ENCODE assay signal across 1 cellular context in the genomic region with DNA sequence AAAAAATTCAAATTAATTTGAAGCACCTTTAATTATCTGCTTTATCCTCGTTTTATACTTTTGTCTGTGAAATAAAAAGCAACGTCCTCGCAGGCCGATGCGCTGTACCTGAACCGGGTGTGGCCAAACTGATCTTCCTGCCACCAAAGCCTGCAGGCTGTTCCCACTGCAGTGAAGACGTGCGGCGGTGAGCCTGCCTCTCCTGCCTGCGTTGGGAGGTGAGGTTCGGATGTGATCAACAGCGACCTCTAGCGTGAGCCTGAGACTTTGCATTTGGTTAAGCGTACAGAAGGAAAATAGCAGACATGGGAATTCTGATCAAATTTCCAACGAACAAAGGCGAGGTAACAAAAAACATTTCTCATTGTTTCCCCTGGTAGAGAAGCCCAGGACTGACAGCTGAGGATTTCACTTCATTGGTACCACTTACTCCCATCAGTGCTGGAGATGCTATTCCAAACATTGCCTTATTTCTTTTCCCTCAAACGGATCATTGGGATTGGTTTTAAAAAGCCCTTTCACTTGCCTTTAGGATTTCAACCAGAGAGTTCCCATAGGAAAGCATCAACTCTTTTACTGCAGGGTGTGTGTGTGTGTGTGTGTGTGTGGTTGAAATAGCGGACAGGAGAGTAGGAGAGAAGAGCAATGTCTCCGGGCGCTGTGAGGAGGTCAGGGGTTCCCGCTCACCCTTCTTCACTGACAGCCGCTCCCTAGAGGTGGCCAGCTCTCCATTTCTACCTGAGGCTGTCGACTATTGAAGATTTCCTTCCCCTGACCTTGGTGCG.
TF ChIP-seq lines count a peak whose summit lies in the region.

No MANE protein-coding gene starts in this region.

TF ChIP-seq in HepG2, 621 proteins besides CTCF, POLR2A, EP300 and RAD21 (continued from another document and continues in another):
- TF ChIP-seq STAT6 (CRISPR knock-in tag; IDR thresholded peaks at IDR 0.05; ENCODE audit: borderline replicate concordance), result no peak
- TF ChIP-seq TEAD2 (CRISPR knock-in tag; IDR thresholded peaks at IDR 0.05), result no peak
- no peak for TF ChIP-seq NR2F1 (CRISPR knock-in tag; IDR thresholded peaks at IDR 0.05)
- TF ChIP-seq, protein P1, sequence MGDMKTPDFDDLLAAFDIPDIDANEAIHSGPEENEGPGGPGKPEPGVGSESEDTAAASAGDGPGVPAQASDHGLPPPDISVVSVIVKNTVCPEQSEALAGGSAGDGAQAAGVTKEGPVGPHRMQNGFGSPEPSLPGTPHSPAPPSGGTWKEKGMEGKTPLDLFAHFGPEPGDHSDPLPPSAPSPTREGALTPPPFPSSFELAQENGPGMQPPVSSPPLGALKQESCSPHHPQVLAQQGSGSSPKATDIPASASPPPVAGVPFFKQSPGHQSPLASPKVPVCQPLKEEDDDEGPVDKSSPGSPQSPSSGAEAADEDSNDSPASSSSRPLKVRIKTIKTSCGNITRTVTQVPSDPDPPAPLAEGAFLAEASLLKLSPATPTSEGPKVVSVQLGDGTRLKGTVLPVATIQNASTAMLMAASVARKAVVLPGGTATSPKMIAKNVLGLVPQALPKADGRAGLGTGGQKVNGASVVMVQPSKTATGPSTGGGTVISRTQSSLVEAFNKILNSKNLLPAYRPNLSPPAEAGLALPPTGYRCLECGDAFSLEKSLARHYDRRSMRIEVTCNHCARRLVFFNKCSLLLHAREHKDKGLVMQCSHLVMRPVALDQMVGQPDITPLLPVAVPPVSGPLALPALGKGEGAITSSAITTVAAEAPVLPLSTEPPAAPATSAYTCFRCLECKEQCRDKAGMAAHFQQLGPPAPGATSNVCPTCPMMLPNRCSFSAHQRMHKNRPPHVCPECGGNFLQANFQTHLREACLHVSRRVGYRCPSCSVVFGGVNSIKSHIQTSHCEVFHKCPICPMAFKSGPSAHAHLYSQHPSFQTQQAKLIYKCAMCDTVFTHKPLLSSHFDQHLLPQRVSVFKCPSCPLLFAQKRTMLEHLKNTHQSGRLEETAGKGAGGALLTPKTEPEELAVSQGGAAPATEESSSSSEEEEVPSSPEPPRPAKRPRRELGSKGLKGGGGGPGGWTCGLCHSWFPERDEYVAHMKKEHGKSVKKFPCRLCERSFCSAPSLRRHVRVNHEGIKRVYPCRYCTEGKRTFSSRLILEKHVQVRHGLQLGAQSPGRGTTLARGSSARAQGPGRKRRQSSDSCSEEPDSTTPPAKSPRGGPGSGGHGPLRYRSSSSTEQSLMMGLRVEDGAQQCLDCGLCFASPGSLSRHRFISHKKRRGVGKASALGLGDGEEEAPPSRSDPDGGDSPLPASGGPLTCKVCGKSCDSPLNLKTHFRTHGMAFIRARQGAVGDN (CRISPR knock-in tag; IDR thresholded peaks at IDR 0.05), result peak; percentile 46
- no peak for TF ChIP-seq NONO (IDR thresholded peaks at IDR 0.05)
- TF ChIP-seq NONO (CRISPR knock-in tag; conservative IDR thresholded peaks at IDR 0.05), result 0 out of 2 replicates have a peak, but pooled peaks have one; percentile 27
- TF ChIP-seq MAX (IDR thresholded peaks at IDR 0.05), result no peak
- TF ChIP-seq ZNF7 (CRISPR knock-in tag; IDR thresholded peaks at IDR 0.05), result no peak
- TF ChIP-seq, protein P2, sequence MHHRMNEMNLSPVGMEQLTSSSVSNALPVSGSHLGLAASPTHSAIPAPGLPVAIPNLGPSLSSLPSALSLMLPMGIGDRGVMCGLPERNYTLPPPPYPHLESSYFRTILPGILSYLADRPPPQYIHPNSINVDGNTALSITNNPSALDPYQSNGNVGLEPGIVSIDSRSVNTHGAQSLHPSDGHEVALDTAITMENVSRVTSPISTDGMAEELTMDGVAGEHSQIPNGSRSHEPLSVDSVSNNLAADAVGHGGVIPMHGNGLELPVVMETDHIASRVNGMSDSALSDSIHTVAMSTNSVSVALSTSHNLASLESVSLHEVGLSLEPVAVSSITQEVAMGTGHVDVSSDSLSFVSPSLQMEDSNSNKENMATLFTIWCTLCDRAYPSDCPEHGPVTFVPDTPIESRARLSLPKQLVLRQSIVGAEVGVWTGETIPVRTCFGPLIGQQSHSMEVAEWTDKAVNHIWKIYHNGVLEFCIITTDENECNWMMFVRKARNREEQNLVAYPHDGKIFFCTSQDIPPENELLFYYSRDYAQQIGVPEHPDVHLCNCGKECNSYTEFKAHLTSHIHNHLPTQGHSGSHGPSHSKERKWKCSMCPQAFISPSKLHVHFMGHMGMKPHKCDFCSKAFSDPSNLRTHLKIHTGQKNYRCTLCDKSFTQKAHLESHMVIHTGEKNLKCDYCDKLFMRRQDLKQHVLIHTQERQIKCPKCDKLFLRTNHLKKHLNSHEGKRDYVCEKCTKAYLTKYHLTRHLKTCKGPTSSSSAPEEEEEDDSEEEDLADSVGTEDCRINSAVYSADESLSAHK (CRISPR knock-in tag; IDR thresholded peaks at IDR 0.05; ENCODE audit: borderline replicate concordance), result no peak
- no peak for TF ChIP-seq GLMP (CRISPR knock-in tag; IDR thresholded peaks at IDR 0.05; ENCODE audit: borderline replicate concordance)
- TF ChIP-seq SOX6 (IDR thresholded peaks at IDR 0.05), result no peak
- TF ChIP-seq SOX6 (CRISPR knock-in tag; IDR thresholded peaks at IDR 0.05), result no peak
- TF ChIP-seq ZNF138 (CRISPR knock-in tag; IDR thresholded peaks at IDR 0.05; ENCODE audit: low read depth), result no peak
- TF ChIP-seq ZNF749 (CRISPR knock-in tag; IDR thresholded peaks at IDR 0.05; ENCODE audit: borderline replicate concordance), result no peak
- TF ChIP-seq ZNF737 (CRISPR knock-in tag; IDR thresholded peaks at IDR 0.05; ENCODE audit: borderline replicate concordance), result no peak
- TF ChIP-seq, protein P3, sequence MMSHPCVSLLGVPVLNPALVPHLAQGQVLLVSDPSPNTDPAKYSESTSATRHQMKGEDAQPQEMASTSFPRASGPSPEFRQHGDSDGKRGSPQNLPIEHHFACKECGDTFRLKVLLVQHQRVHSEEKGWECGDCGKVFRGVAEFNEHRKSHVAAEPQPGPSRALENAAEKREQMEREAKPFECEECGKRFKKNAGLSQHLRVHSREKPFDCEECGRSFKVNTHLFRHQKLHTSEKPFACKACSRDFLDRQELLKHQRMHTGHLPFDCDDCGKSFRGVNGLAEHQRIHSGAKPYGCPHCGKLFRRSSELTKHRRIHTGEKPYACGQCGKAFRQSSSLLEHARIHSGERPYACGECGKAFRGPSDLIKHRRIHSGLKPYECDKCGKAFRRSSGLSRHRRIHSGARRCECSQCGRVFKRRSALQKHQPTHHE (CRISPR knock-in tag; IDR thresholded peaks at IDR 0.05; ENCODE audit: borderline replicate concordance), result no peak
- no peak for TF ChIP-seq ZNF879 (CRISPR knock-in tag; IDR thresholded peaks at IDR 0.05)
- TF ChIP-seq MZF1 (CRISPR knock-in tag; IDR thresholded peaks at IDR 0.05; ENCODE audit: borderline replicate concordance), result no peak
- peak; percentile 93 for TF ChIP-seq MIXL1 (CRISPR knock-in tag; IDR thresholded peaks at IDR 0.05)
- no peak for TF ChIP-seq ZNF468 (CRISPR knock-in tag; IDR thresholded peaks at IDR 0.05)
- no peak for TF ChIP-seq CBX1 (IDR thresholded peaks at IDR 0.05; ENCODE audit: low read depth)
- no peak for TF ChIP-seq KDM5A (IDR thresholded peaks at IDR 0.05; ENCODE audit: borderline replicate concordance, low read length)
- no peak for TF ChIP-seq TRIM24 (CRISPR knock-in tag; IDR thresholded peaks at IDR 0.05)
- no peak for TF ChIP-seq ZNF878 (CRISPR knock-in tag; IDR thresholded peaks at IDR 0.05)
- TF ChIP-seq MYC (CRISPR knock-in tag; IDR thresholded peaks at IDR 0.05; ENCODE audit: borderline replicate concordance), result no peak
- TF ChIP-seq ZFP36 (IDR thresholded peaks at IDR 0.05; ENCODE audit: borderline replicate concordance, low read depth, low read length, partially characterized antibody), result no peak
- TF ChIP-seq ZMYM3 (CRISPR knock-in tag; IDR thresholded peaks at IDR 0.05), result no peak
- 0 out of 2 replicates have a peak, but pooled peaks have one; percentile 48 for TF ChIP-seq ARNT2 (CRISPR knock-in tag; IDR thresholded peaks at IDR 0.05; ENCODE audit: low read depth)
- no peak for TF ChIP-seq SRY (CRISPR knock-in tag; IDR thresholded peaks at IDR 0.05)
- no peak for TF ChIP-seq CHCHD3 (CRISPR knock-in tag; IDR thresholded peaks at IDR 0.05)
- peak; percentile 73; the same call in 1 of the 2 replicates for TF ChIP-seq ZNF512 (CRISPR knock-in tag; IDR thresholded peaks at IDR 0.05)
- no peak for TF ChIP-seq NR3C1 (CRISPR knock-in tag; IDR thresholded peaks at IDR 0.05)
- TF ChIP-seq YEATS2 (CRISPR knock-in tag; IDR thresholded peaks at IDR 0.05; ENCODE audit: borderline replicate concordance), result peak; percentile 74; the same call in 1 of the 2 replicates
- no peak for TF ChIP-seq ZNF326 (CRISPR knock-in tag; IDR thresholded peaks at IDR 0.05; ENCODE audit: borderline replicate concordance)
- no peak for TF ChIP-seq MTA1 (CRISPR knock-in tag; IDR thresholded peaks at IDR 0.05; ENCODE audit: borderline replicate concordance)
- TF ChIP-seq CHD2 (IDR thresholded peaks at IDR 0.05; ENCODE audit: low read depth, low read length), result no peak
- TF ChIP-seq CSRNP2 (CRISPR knock-in tag; conservative IDR thresholded peaks at IDR 0.05; ENCODE audit: low read depth), result no peak
- no peak for TF ChIP-seq AFF4 (CRISPR knock-in tag; IDR thresholded peaks at IDR 0.05)
- no peak for TF ChIP-seq ZIK1 (CRISPR knock-in tag; IDR thresholded peaks at IDR 0.05; ENCODE audit: borderline replicate concordance, low read depth)
- TF ChIP-seq SRSF1 (optimal IDR thresholded peaks at IDR 0.05; ENCODE audit: low read depth, low read length), result no peak
- TF ChIP-seq GATAD1 (CRISPR knock-in tag; IDR thresholded peaks at IDR 0.05), result 0 out of 2 replicates have a peak, but pooled peaks have one; percentile 45
